ENCODE assay signal across 1 cellular context in genomic region chr16:89687092-89687940, GRCh38.
TF ChIP-seq lines count a peak whose summit lies in the region.

No MANE protein-coding gene starts in this region.

TF ChIP-seq in IMR-90, 13 proteins besides CTCF, POLR2A, EP300 and RAD21:
- TF ChIP-seq BHLHE40 (IDR thresholded peaks at IDR 0.05; ENCODE audit: low read depth, low read length), result peak; percentile 42; the same call in 1 of the 2 replicates
- no peak for TF ChIP-seq RCOR1 (IDR thresholded peaks at IDR 0.05; ENCODE audit: insufficient replicate concordance, low read length)
- peak; percentile 87; the same call in 1 of the 2 replicates for TF ChIP-seq MXI1 (IDR thresholded peaks at IDR 0.05; ENCODE audit: borderline replicate concordance, low read depth, low read length)
- no peak for TF ChIP-seq MAZ (IDR thresholded peaks at IDR 0.05; ENCODE audit: borderline replicate concordance, low read depth, low read length)
- peak; percentile 41 for TF ChIP-seq USF2 (IDR thresholded peaks at IDR 0.05; ENCODE audit: low read depth, low read length)
